8 cellular contexts compared by ENCODE assay signal in the genomic region with DNA sequence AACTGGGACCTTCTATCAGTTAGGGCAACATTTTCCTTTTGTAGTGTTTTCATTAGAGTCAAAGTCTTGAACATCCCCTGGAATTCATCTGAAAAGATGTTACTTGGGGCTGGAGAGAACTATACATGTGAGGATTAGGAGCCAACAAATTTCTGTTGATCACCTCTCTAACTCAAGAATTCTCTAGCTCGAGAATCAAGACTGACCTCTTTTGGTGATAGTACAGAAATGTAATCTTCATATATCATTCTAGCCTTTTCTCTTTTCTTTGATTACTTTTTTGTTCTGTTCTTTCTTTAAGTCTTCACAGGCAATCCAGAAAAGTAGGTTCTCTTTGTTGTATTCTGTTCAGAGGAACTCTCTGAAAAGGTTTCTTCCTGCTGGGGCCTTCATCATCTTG. TPM values are rescaled to one million over a fixed set of nuclear protein-coding genes. Genes with fewer than 3 reads are reported as not detected.
A peak's percentile ranks its signal among the peaks of the same experiment; 100 is the strongest.
DNase-seq lines count a peak whose midpoint lies in the region; ATAC-seq and TF ChIP-seq lines count a peak whose summit lies in the region.

No MANE protein-coding gene starts in this region.

- DNase-seq in ELR (ENCODE audit: low read depth) (peak; percentile 13), LNCaP clone FGC (ENCODE audit: low read depth) (no peak), cardiac fibroblast (ENCODE audit: low read depth in 2 of 2) (peak; percentile 22 to 29), omental fat pad (ENCODE audit: low spot score) (no peak), NCI-H1930 (lab: John Stamatoyannopoulos, UW) (no peak), NCI-H774 (lab: John Stamatoyannopoulos, UW) (no peak)

- no peak overlapping the region for H3K4me3 ChIP-seq in LNCaP clone FGC (ENCODE audit: low read depth, low read length)
- H3K4me3 ChIP-seq in cardiac fibroblast (replicated peaks in 1 of 2; ENCODE audit: low read depth in 2 of 2, low read length in 2 of 2): no peak overlapping the region
- H3K4me3 ChIP-seq in neutrophil (ENCODE audit: low read depth in 1 of 2, low read length in 1 of 2): no peak overlapping the region

- ATAC-seq in GM19035 (IDR thresholded peaks at IDR 0.05; ENCODE audit: unreplicated experiment) (no peak), omental fat pad (ENCODE audit: low FRiP score) (no peak)

- no peaks in the 10 kb centered on the region for H3K9me3 ChIP-seq in neutrophil

- H3K27me3 ChIP-seq in neutrophil: no peaks in the 10 kb centered on the region

- peak; percentile 38 for TF ChIP-seq CTCF in LNCaP clone FGC (IDR thresholded peaks at IDR 0.05; ENCODE audit: control insufficient read depth, extremely low read depth, insufficient read depth)
- TF ChIP-seq CTCF in cardiac fibroblast (IDR thresholded peaks at IDR 0.05; ENCODE audit: low read depth, low read length): no peak
- no peak for TF ChIP-seq CTCF in neutrophil (IDR thresholded peaks at IDR 0.05)
- TF ChIP-seq CTCF in omental fat pad (IDR thresholded peaks at IDR 0.05): no peak

- peak overlapping the region; percentile 68 for H3K27ac ChIP-seq in neutrophil

- no peaks in the 10 kb centered on the region for H3K36me3 ChIP-seq in neutrophil

- H3K4me1 ChIP-seq in neutrophil (ENCODE audit: control insufficient read depth in 1 of 2, insufficient read depth in 1 of 2, low read depth in 1 of 2, low read length in 1 of 2): peaks cover 36 to 69% of the 10 kb centered on the region in 2 experiments

RNA-seq across cellular contexts. Expression of gene ELF1, which starts 26.4 kb away (rescaled TPM):
- total RNA-seq in omental fat pad: 100 to 1,000 TPM in 1 of 4 donors, 10 to 100 TPM in 3; 87.4 to 107 (median 89.9) TPM

Comparison
In these comparisons a context has a peak if more than half of its experiments do, and no peak if none do; other contexts are left out.
1. DNase-seq: peak in ELR (single experiment) and cardiac fibroblast (2 of 2); none in LNCaP clone FGC (single experiment), omental fat pad (single experiment), NCI-H1930 (0 of 2) and NCI-H774 (single experiment).